Comparison of ENCODE assay signal across 33 cellular contexts in the genomic region with DNA sequence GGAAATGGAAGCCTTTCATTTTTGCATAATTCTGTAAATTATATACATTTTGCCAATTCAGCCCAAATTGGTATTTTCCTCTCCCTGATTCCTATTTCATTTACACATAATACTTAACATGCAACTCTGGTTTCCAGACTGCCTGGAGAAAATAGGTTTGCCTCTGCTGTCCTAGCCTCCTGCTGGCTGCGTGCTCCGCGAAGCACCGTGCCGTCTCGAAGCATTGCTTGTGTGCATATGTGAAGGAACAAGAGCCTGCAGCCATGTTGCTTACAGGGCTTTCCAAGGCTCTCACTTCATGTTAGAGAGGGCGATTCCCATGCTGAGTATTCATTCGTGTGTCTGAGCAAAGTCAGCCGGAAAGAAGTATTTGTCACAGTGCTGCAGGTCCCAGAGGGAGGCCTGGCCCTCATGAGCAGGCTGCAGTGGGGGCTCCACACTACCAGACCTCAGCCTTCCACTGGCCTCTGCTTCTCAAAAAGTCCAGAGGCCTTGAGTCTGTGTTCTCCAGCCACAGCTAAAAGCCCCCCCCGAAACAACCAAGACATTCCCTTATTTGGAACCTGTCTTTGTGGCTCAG.
"Had no signal": no experiment of that assay in that cellular context is flagged by ENCODE, and none has a peak within 500 bp of the region (broad histone marks: within the 10 kb centered on the region; RNA-seq: fewer than 3 reads in every experiment).

No MANE protein-coding gene starts in this region.

- H3K27ac Mint-ChIP-seq: activated B cell treated with CpG ODN at 0.5 μM for 24 hours; activated CD8-positive, alpha-beta T cell treated with anti-CD3 and anti-CD28 coated beads for 36 hours; activated naive CD4-positive, alpha-beta T cell treated with anti-CD3 and anti-CD28 coated beads for 36 hours; activated naive CD4-positive, alpha-beta T cell treated with anti-CD3 and anti-CD28 coated beads, Interleukin-2, amount 50 U/mL, for 72 hours; activated T-cell treated with anti-CD3 and anti-CD28 coated beads, Interleukin-2, amount 50 U/mL, for 72 hours had no signal

- H3K4me1 Mint-ChIP-seq: activated B cell treated with CpG ODN at 0.5 μM for 24 hours had no signal

- H3K36me3 ChIP-seq: adrenal gland, breast epithelium, Peyer's patch, SJSA1 had no signal

- H3K4me3 Mint-ChIP-seq: activated B cell treated with CpG ODN at 0.5 μM for 24 hours; activated CD8-positive, alpha-beta T cell treated with anti-CD3 and anti-CD28 coated beads for 36 hours; activated naive CD4-positive, alpha-beta T cell treated with anti-CD3 and anti-CD28 coated beads for 36 hours; activated T-cell treated with anti-CD3 and anti-CD28 coated beads, Interleukin-2, amount 50 U/mL, for 72 hours had no signal

- H3K9ac ChIP-seq: KMS-11, SK-N-SH had no signal

- H3K4me1 ChIP-seq: adrenal gland, body of pancreas, breast epithelium, Peyer's patch, SJSA1 had no signal

- H3K36me3 Mint-ChIP-seq: activated naive CD4-positive, alpha-beta T cell treated with anti-CD3 and anti-CD28 coated beads, Interleukin-2, amount 50 U/mL, for 72 hours had no signal

- H3K9me3 Mint-ChIP-seq: activated CD8-positive, alpha-beta T cell treated with anti-CD3 and anti-CD28 coated beads for 36 hours had no signal

- H3K9me3 ChIP-seq: adrenal gland, SJSA1, SK-N-SH had no signal

- ATAC-seq: activated CD8-positive, alpha-beta T cell treated with anti-CD3 and anti-CD28 coated beads for 36 hours; activated naive CD4-positive, alpha-beta T cell treated with anti-CD3 and anti-CD28 coated beads, Interleukin-2, amount 50 U/mL, for 72 hours; activated T-cell treated with anti-CD3 and anti-CD28 coated beads, Interleukin-2, amount 50 U/mL, for 72 hours; body of pancreas; PC-3 had no signal

- H3K9me2 ChIP-seq: SK-N-SH had no signal

- H3K27me3 ChIP-seq: adrenal gland, breast epithelium, Peyer's patch, SJSA1 had no signal

- DNase-seq: activated B cell treated with CpG ODN at 0.5 μM for 24 hours; activated CD4-positive, alpha-beta T cell treated with anti-CD3 and anti-CD28 coated beads for 4 hours; activated CD4-positive, alpha-beta T cell treated with anti-CD3 and anti-CD28 coated beads, Interleukin-2, amount 50 U/mL, for 1 hour; activated CD4-positive, CD25-positive, alpha-beta regulatory T cell treated with anti-CD3 and anti-CD28 coated beads, Interleukin-2, amount 50 U/mL, for 72 hours; activated CD8-positive, alpha-beta T cell treated with anti-CD3 and anti-CD28 coated beads for 36 hours; activated gamma-delta T cell treated with Interleukin-2 at 50 U/mL for 16 hours; activated naive CD4-positive, alpha-beta T cell treated with anti-CD3 and anti-CD28 coated beads for 36 hours; activated T-cell treated with anti-CD3 and anti-CD28 coated beads, Interleukin-2, amount 50 U/mL, for 1 hour; activated T-cell treated with anti-CD3 and anti-CD28 coated beads, Interleukin-2, amount 50 U/mL, for 72 hours; adrenal gland; body of pancreas; caudate nucleus; MM.1S; MV-4-11; NCI-H1092; NCI-H1436 treated with DMSO at 0.1 percent for 48 hours; NCI-H1694 treated with DMSO at 0.1 percent for 48 hours; NCI-H2029; NCI-H345; NCI-H524 treated with DMSO at 0.1 percent for 48 hours; PC-3; Peyer's patch; RPMI8226; SHP77 treated with DMSO at 0.1 percent for 48 hours; SK-N-SH; T-helper 1 cell; T-helper 2 cell; T-helper 9 cell had no signal

- H3K4me2 ChIP-seq: KMS-11, SK-N-SH had no signal

- H3K4me3 ChIP-seq: adrenal gland, body of pancreas, breast epithelium, Peyer's patch, SJSA1 had no signal

- H3K27ac ChIP-seq: adrenal gland, body of pancreas, breast epithelium, KMS-11, Peyer's patch, SJSA1, VCaP had no signal
